In the genomic region with DNA sequence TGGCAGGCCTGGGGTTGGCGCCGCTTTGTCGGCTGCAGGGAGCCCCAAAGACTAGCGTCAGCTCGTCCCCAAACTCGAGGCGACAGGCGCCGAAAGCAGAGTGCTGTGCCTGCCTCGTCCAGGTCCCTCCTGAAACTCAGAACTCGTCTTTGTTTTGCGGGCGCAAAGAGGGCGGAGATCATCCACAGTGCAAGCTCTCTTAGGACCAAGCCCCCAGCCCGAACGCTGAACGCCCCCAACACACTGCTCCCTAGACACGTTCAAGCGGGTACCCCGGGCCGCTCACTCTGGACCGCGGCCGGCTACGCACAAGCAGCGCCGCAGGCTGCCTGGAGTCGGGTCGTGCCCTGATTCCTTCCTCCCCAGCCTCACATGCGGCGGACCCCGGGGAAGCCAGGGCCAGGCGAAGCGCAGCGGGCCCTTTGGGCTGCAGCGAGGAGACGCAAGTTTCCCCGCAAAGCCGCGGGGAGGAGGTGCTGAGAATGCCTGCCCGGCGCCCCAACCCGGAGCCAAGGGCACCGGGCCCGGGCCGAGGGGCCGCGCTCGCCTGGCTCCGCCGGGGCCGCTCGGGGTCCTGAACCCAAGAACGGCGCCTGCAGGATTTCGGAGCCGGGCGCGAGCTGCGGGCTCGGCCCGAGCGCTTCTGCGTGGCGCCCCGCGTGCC, we compare ENCODE assay signal across 10 cellular contexts. TPM values are rescaled to one million over a fixed set of nuclear protein-coding genes. Genes with fewer than 3 reads are reported as not detected.
A peak's percentile ranks its signal among the peaks of the same experiment; 100 is the strongest.
DNase-seq lines count a peak whose midpoint lies in the region; ATAC-seq, FAIRE-seq and TF ChIP-seq lines count a peak whose summit lies in the region.
"Had no signal": no experiment of that assay in that cellular context is flagged by ENCODE, and none has a peak within 500 bp of the region (broad histone marks: within the 10 kb centered on the region; RNA-seq: fewer than 3 reads in every experiment).

No MANE protein-coding gene starts in this region.

- DNase-seq in Daoy (ENCODE audit: low read depth), result peak; percentile 34
- DNase-seq in MM.1S, result no peak
- DNase-seq in endodermal cell, result no peak
- peak in 4 of 6 donors; percentile 14 to 83 (median 46) for DNase-seq in pancreas
- no peak for DNase-seq in SKM-1 (lab: John Stamatoyannopoulos, UW; ENCODE audit: unreplicated experiment)
- no peak for DNase-seq in GM19238 (ENCODE audit: insufficient read length, low spot score)

- no peak overlapping the region for H3K27ac ChIP-seq in MM.1S (ENCODE audit: low read length)
- no peak overlapping the region for H3K27ac ChIP-seq in endodermal cell (ENCODE audit: low read depth, low read length)
- no peak overlapping the region for H3K27ac ChIP-seq in pancreas
- H3K27ac ChIP-seq: PC-9 had no signal

- peaks cover 10% of the 10 kb centered on the region for H3K4me1 Mint-ChIP-seq in endodermal cell

- no peaks in the 10 kb centered on the region for H3K9me3 ChIP-seq in MM.1S (replicated peaks; ENCODE audit: insufficient read depth, low read length)
- H3K9me3 ChIP-seq in endodermal cell (ENCODE audit: control insufficient read depth, low read length), result no peaks in the 10 kb centered on the region
- no peaks in the 10 kb centered on the region for H3K9me3 ChIP-seq in pancreas

- ATAC-seq in pancreas (peak; percentile 15 to 39 (median 24)), GM18861 (IDR thresholded peaks at IDR 0.05; ENCODE audit: unreplicated experiment) (no peak), GM18498 (IDR thresholded peaks at IDR 0.05; ENCODE audit: unreplicated experiment) (no peak)

- no peak overlapping the region for H3K9ac ChIP-seq in MM.1S (ENCODE audit: low read length)
- no peak overlapping the region for H3K9ac ChIP-seq in endodermal cell (ENCODE audit: extremely low read depth, low read length, poor library complexity, severe bottlenecking)

- H3K36me3 ChIP-seq in MM.1S (replicated peaks; ENCODE audit: insufficient read depth, low read length), result no peaks in the 10 kb centered on the region
- H3K36me3 ChIP-seq in endodermal cell (ENCODE audit: control insufficient read depth, insufficient read depth, low read length), result no peaks in the 10 kb centered on the region
- no peaks in the 10 kb centered on the region for H3K36me3 ChIP-seq in pancreas

- peak overlapping the region; percentile 94 for H3K4me2 ChIP-seq in MM.1S (ENCODE audit: low read depth, low read length)
- H3K4me2 ChIP-seq: PC-9 had no signal

- intact Hi-C loops in pancreas (cut with DNase I), result loop anchor here in 1 of 3 donors (10.0 kb wide), 1 partner anchor 187 kb away; no protein-coding TSS in a partner anchor

- H3K79me2 ChIP-seq in MM.1S (ENCODE audit: low read length), result no peaks in the 10 kb centered on the region

- H3K27me3 ChIP-seq in MM.1S (replicated peaks; ENCODE audit: insufficient read depth, low read length) (0 out of 2 replicates have a peak, but pooled peaks cover 4% of the 10 kb centered on the region), endodermal cell (ENCODE audit: control insufficient read depth, insufficient read depth, low read length, poor library complexity, severe bottlenecking) (peaks cover 81% of the 10 kb centered on the region), pancreas (no peaks in the 10 kb centered on the region)

- peaks cover 5% of the 10 kb centered on the region; the same call in 1 of the 2 replicates for H3K4me1 ChIP-seq in MM.1S (ENCODE audit: low read length)
- peaks cover 3% of the 10 kb centered on the region for H3K4me1 ChIP-seq in endodermal cell (ENCODE audit: control insufficient read depth, insufficient read depth, low read length)
- peaks cover 6 to 11% (median 8%) of the 10 kb centered on the region in 3 donors for H3K4me1 ChIP-seq in pancreas

- no peak overlapping the region for H3K27ac Mint-ChIP-seq in endodermal cell
- H3K27ac Mint-ChIP-seq: dendritic cell treated with granulocyte-macrophage colony-stimulating factor and Interleukin-4, amounts not matched to agents 40 ng/mL and 50 ng/mL, for 4 days had no signal

- H3K36me3 Mint-ChIP-seq in endodermal cell (ENCODE audit: low read depth), result no peaks in the 10 kb centered on the region

- H2AFZ ChIP-seq in MM.1S (ENCODE audit: low read length), result peak overlapping the region; percentile 33
- H2AFZ ChIP-seq: PC-9 had no signal

- peak overlapping the region; percentile 51 for H3K4me3 ChIP-seq in MM.1S (ENCODE audit: low read length)
- peak overlapping the region; percentile 75 for H3K4me3 ChIP-seq in endodermal cell (ENCODE audit: low read length)
- H3K4me3 ChIP-seq in pancreas, result peak overlapping the region; percentile 28 to 62 (median 48)
- H3K4me3 ChIP-seq: PC-9 had no signal

- H3F3A ChIP-seq in MM.1S (ENCODE audit: insufficient read depth, low read length), result peaks cover 6% of the 10 kb centered on the region; the same call in 1 of the 2 replicates

- WGBS in endodermal cell (ENCODE audit: insufficient coverage in 1 of 2, insufficient read length in 1 of 2), 2 experiments, result 2 to 3% methylated on average over 26 to 67 of the region's 67 CpGs
- WGBS in pancreas, 2 donors, result 1 to 2% methylated on average over 57 to 67 of the region's 67 CpGs

- no peaks in the 10 kb centered on the region for H3K9me2 ChIP-seq in MM.1S (replicated peaks; ENCODE audit: insufficient read depth, low read length)

- TF ChIP-seq CTCF in MM.1S (IDR thresholded peaks at IDR 0.05; ENCODE audit: low read length), result no peak
- TF ChIP-seq CTCF in endodermal cell (conservative IDR thresholded peaks at IDR 0.05), result no peak
- no peak for TF ChIP-seq CTCF in pancreas (IDR thresholded peaks at IDR 0.05)

- no peaks in the 10 kb centered on the region for H3K9me3 Mint-ChIP-seq in endodermal cell
- H3K9me3 Mint-ChIP-seq: dendritic cell treated with granulocyte-macrophage colony-stimulating factor and Interleukin-4, amounts not matched to agents 40 ng/mL and 50 ng/mL, for 4 days had no signal

- peaks cover 72% of the 10 kb centered on the region for H3K27me3 Mint-ChIP-seq in endodermal cell (ENCODE audit: insufficient read depth)

- peak overlapping the region; percentile 52 for H3K4me3 Mint-ChIP-seq in endodermal cell
- H3K4me3 Mint-ChIP-seq: dendritic cell treated with granulocyte-macrophage colony-stimulating factor and Interleukin-4, amounts not matched to agents 40 ng/mL and 50 ng/mL, for 4 days had no signal

- H4K20me1 ChIP-seq in MM.1S (ENCODE audit: insufficient read depth, low read length), result no peaks in the 10 kb centered on the region

- FAIRE-seq in pancreas (lab: Jason Lieb, UNC), result no peak

RNA-seq across cellular contexts. Expression of a gene that starts 0.9 kb away (rescaled TPM):
- total RNA-seq in Daoy (2014; rRNA removed; shearing (Covaris generic)), result 0.09 and 0.11 TPM in 2 replicates
- total RNA-seq in endodermal cell (1 to 10 TPM; 4.4 to 5.5 TPM), pancreas (1 to 10 TPM; 1.1 to 2.4 (median 1.4) TPM)
- 1.2 TPM for polyA plus RNA-seq in endodermal cell (2013, experiment 1 of 2)
- polyA plus RNA-seq in endodermal cell (2013, experiment 2 of 2), result 0.99 TPM
- 1 to 10 TPM in 1 of 2 donors, under 1 TPM in 1; 0.68 to 2.0 TPM for polyA plus RNA-seq in pancreas
- total RNA-seq: PC-9 had no signal

Comparison
In these comparisons a context has a peak if more than half of its experiments do, and no peak if none do; other contexts are left out.
1. DNase-seq: peak in Daoy (single experiment) and pancreas (4 of 6); none in MM.1S (single experiment), endodermal cell (single experiment), SKM-1 (single experiment) and GM19238 (single experiment).
2. ATAC-seq: peak in pancreas (4 of 4); none in GM18861 (single experiment) and GM18498 (single experiment).
3. Peak in every context shown above with its lines, with median percentiles within 50 percentile points of each other: H3K4me3 ChIP-seq.